In the genomic region with DNA sequence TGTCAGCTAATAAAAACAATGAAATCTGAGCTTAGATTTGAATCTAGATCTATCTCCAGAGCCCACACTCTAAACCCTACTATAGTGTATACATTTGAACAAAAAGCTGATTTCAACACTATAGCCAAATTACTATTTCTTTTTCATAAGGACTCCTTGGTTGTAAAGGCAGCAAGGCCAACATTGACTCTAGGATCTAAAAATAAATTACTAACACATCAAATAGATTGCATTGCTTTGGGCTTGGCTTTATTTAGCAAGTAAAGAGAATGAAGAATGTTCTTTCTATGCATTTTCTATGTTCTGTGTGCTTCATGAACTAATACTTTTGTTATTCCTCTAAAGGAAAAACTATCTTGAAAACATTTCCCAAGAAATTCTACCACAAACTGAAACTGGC, we compare ENCODE assay signal across 28 cellular contexts.
"Had no signal": no experiment of that assay in that cellular context is flagged by ENCODE, and none has a peak within 500 bp of the region (broad histone marks: within the 10 kb centered on the region; RNA-seq: fewer than 3 reads in every experiment).

No MANE protein-coding gene starts in this region.

- DNase-seq: hippocampal formation; kidney glomerular epithelial cell; left colon; left lung; mesendoderm; naive B cell; natural killer cell; nephron progenitor cell; occipital lobe; right cardiac atrium; stimulated activated CD4-positive, alpha-beta T cell treated with anti-CD3 and anti-CD28 coated beads, Interleukin-1b, Interleukin-23, amount 100 ng/mL, for 48 hours; stimulated activated CD4-positive, alpha-beta T cell treated with anti-CD3 and anti-CD28 coated beads, Interleukin-2, amount 100 ng/mL, for 48 hours; stimulated activated CD4-positive, alpha-beta T cell treated with anti-CD3 and anti-CD28 coated beads, Interleukin-4, amount 100 ng/mL, for 4 hours; stimulated activated CD8-positive, alpha-beta memory T cell treated with anti-CD3 and anti-CD28 coated beads, Interleukin-4, amount 100 ng/mL, for 48 hours; stimulated activated naive CD4-positive, alpha-beta T cell treated with Interleukin-2 at 50 U/mL for 16 hours; stimulated activated naive CD8-positive, alpha-beta T cell treated with anti-CD3 and anti-CD28 coated beads, Interleukin-15, amount 100 ng/mL, for 72 hours; substantia nigra; uterus had no signal

- H3K9ac ChIP-seq: neural progenitor cell, parathyroid adenoma had no signal

- H3K4me2 ChIP-seq: neural progenitor cell, smooth muscle cell had no signal

- ATAC-seq: left colon; left lung; natural killer cell; right cardiac atrium; sciatic nerve; stimulated activated memory B cell treated with anti-CD40 and anti-IgM and Interleukin-4, amounts not matched to agents 10 μg/mL and 1 μg/mL and 100 μg/mL, for 72 hours; stimulated activated naive CD8-positive, alpha-beta T cell treated with anti-CD3 and anti-CD28 coated beads, Interleukin-15, amount 100 ng/mL, for 72 hours had no signal

- H3K27me3 Mint-ChIP-seq: naive B cell; stimulated activated memory B cell treated with anti-CD40 and anti-IgM and Interleukin-4, amounts not matched to agents 10 μg/mL and 1 μg/mL and 100 μg/mL, for 72 hours; stimulated activated naive CD8-positive, alpha-beta T cell treated with anti-CD3 and anti-CD28 coated beads, Interleukin-15, amount 100 ng/mL, for 72 hours; type B pancreatic cell had no signal

- H3K4me3 ChIP-seq: left lung, lung, neural progenitor cell, smooth muscle cell, tibial nerve, uterus had no signal

- H3K4me3 Mint-ChIP-seq: mesothelial cell of epicardium; naive B cell; natural killer cell; nephron progenitor cell; neural progenitor cell; stimulated activated memory B cell treated with anti-CD40 and anti-IgM and Interleukin-4, amounts not matched to agents 10 μg/mL and 1 μg/mL and 100 μg/mL, for 72 hours; stimulated activated naive CD8-positive, alpha-beta T cell treated with anti-CD3 and anti-CD28 coated beads, Interleukin-15, amount 100 ng/mL, for 72 hours; type B pancreatic cell had no signal

- H3K27ac ChIP-seq: left lung, neural progenitor cell, neutrophil, parathyroid adenoma, tibial nerve, uterus had no signal

- H3K27ac Mint-ChIP-seq: mesothelial cell of epicardium; nephron progenitor cell; neural progenitor cell; stimulated activated memory B cell treated with anti-CD40 and anti-IgM and Interleukin-4, amounts not matched to agents 10 μg/mL and 1 μg/mL and 100 μg/mL, for 72 hours; type B pancreatic cell had no signal

- H3K9me3 Mint-ChIP-seq: mesothelial cell of epicardium; naive B cell; natural killer cell; nephron progenitor cell; neural progenitor cell; stimulated activated memory B cell treated with anti-CD40 and anti-IgM and Interleukin-4, amounts not matched to agents 10 μg/mL and 1 μg/mL and 100 μg/mL, for 72 hours; stimulated activated naive CD8-positive, alpha-beta T cell treated with anti-CD3 and anti-CD28 coated beads, Interleukin-15, amount 100 ng/mL, for 72 hours; type B pancreatic cell had no signal

- H2AFZ ChIP-seq: neural progenitor cell, parathyroid adenoma had no signal

- H3K27me3 ChIP-seq: left lung, neural progenitor cell, neutrophil, tibial nerve, uterus had no signal

- H3K36me3 ChIP-seq: uterus had no signal

- H3K9me3 ChIP-seq: left lung, neutrophil, tibial nerve, uterus had no signal
